Comparison of ENCODE assay signal across 10 cellular contexts in genomic region chr15:73325191-73325980, GRCh38. TPM values are rescaled to one million over a fixed set of nuclear protein-coding genes. Genes with fewer than 3 reads are reported as not detected.
DNase-seq lines count a peak whose midpoint lies in the region; ATAC-seq, FAIRE-seq and TF ChIP-seq lines count a peak whose summit lies in the region.
"Had no signal": no experiment of that assay in that cellular context is flagged by ENCODE, and none has a peak within 500 bp of the region (broad histone marks: within the 10 kb centered on the region; RNA-seq: fewer than 3 reads in every experiment).

No MANE protein-coding gene starts in this region.

- no peaks in the 10 kb centered on the region for H4K20me1 ChIP-seq in GM23338 (replicated peaks; ENCODE audit: insufficient read depth)

- no peaks in the 10 kb centered on the region for H3K4me1 ChIP-seq in GM23338 (ENCODE audit: insufficient read depth)

- no peak overlapping the region for H3K4me2 ChIP-seq in GM23338

- H3K36me3 Mint-ChIP-seq in GM23338 (ENCODE audit: low read depth): peaks cover 34% of the 10 kb centered on the region

- no peaks in the 10 kb centered on the region for H3F3A ChIP-seq in GM23338 (replicated peaks; ENCODE audit: low read depth)

- peak; percentile 62 for ATAC-seq in GM23338
- ATAC-seq in HG02642 (IDR thresholded peaks at IDR 0.05; ENCODE audit: poor library complexity, unreplicated experiment): no peak
- no peak for ATAC-seq in HG02763 (IDR thresholded peaks at IDR 0.05; ENCODE audit: unreplicated experiment)

- H3K4me3 Mint-ChIP-seq in GM23338: no peak overlapping the region

- DNase-seq in D721Med (ENCODE audit: insufficient read length, low spot score): peak; percentile 40
- DNase-seq in GM23338 (ENCODE audit: low spot score): peak; percentile 46
- DNase-seq in UCSD-AML1 (lab: John Stamatoyannopoulos, UW; ENCODE audit: unreplicated experiment): peak; percentile 44
- DNase-seq in mesenteric fat pad (ENCODE audit: low spot score): peak; percentile 82
- no peak for DNase-seq in NCI-H510A (lab: John Stamatoyannopoulos, UW)
- no peak for DNase-seq in SKM-1 treated with dmso at 0.1 percent for 144 hours (lab: John Stamatoyannopoulos, UW; ENCODE audit: unreplicated experiment)
- DNase-seq: NCI-H345 had no signal

- H2AFZ ChIP-seq in GM23338: no peak overlapping the region

- no peaks in the 10 kb centered on the region; the same call in 2 of the 3 replicates for H3K9me3 Mint-ChIP-seq in GM23338

- no peaks in the 10 kb centered on the region for H3K27me3 ChIP-seq in GM23338 (ENCODE audit: insufficient read depth)

- H3K9me2 ChIP-seq in GM23338 (ENCODE audit: insufficient read depth): no peaks in the 10 kb centered on the region

- H3K4me1 Mint-ChIP-seq in GM23338: peaks cover 10% of the 10 kb centered on the region

- H3K27ac Mint-ChIP-seq in GM23338: no peak overlapping the region

- TF ChIP-seq CTCF in D721Med (IDR thresholded peaks at IDR 0.05; ENCODE audit: insufficient read depth, missing control alignments): peak; percentile 22
- TF ChIP-seq CTCF in GM23338 (conservative IDR thresholded peaks at IDR 0.05; ENCODE audit: low read depth in 2 of 2): peak; percentile 43 to 70

- H3K79me2 ChIP-seq in GM23338 (replicated peaks; ENCODE audit: insufficient read depth): no peaks in the 10 kb centered on the region

- no peak for FAIRE-seq in D721Med (lab: Jason Lieb, UNC)

- H3K4me3 ChIP-seq in GM23338: no peak overlapping the region

- peaks cover 11% of the 10 kb centered on the region for H3K27me3 Mint-ChIP-seq in GM23338 (ENCODE audit: insufficient read depth, low read depth, poor library complexity)

- H3K27ac ChIP-seq in GM23338 (ENCODE audit: low read depth): no peak overlapping the region

- no peaks in the 10 kb centered on the region for H3K36me3 ChIP-seq in GM23338 (ENCODE audit: insufficient read depth)

TF ChIP-seq in GM23338, 12 proteins besides CTCF, POLR2A, EP300 and RAD21:
- no peak for TF ChIP-seq NANOG (IDR thresholded peaks at IDR 0.05; ENCODE audit: borderline replicate concordance)
- no peak for TF ChIP-seq STAT1 (IDR thresholded peaks at IDR 0.05; ENCODE audit: unreplicated experiment)
- TF ChIP-seq ZNF114 (CRISPR knock-in tag; IDR thresholded peaks at IDR 0.05): no peak
- TF ChIP-seq CREB1 (CRISPR knock-in tag; IDR thresholded peaks at IDR 0.05; ENCODE audit: low read depth): no peak
- no peak for TF ChIP-seq JUNB (IDR thresholded peaks at IDR 0.05; ENCODE audit: unreplicated experiment)
- TF ChIP-seq REST (IDR thresholded peaks at IDR 0.05; ENCODE audit: unreplicated experiment): no peak
- no peak for TF ChIP-seq POLR2AphosphoS5 (IDR thresholded peaks at IDR 0.05; ENCODE audit: low read depth)
- TF ChIP-seq EZH2 (IDR thresholded peaks at IDR 0.05; ENCODE audit: low read depth, unreplicated experiment): no peak
- TF ChIP-seq ETS1 (IDR thresholded peaks at IDR 0.05): no peak
- TF ChIP-seq EZH2phosphoT487 (IDR thresholded peaks at IDR 0.05; ENCODE audit: unreplicated experiment): no peak
- TF ChIP-seq ZNF462 (CRISPR knock-in tag; IDR thresholded peaks at IDR 0.05): no peak
- no peak for TF ChIP-seq ZNF331 (CRISPR knock-in tag; IDR thresholded peaks at IDR 0.05; ENCODE audit: low read depth)
TF ChIP-seq in GM23338: peak in this region for 0.

RNA-seq across cellular contexts. Expression of gene HCN4, which starts 43.4 kb away (rescaled TPM):
- total RNA-seq in GM23338 (2014; rRNA removed; shearing (Covaris generic)): 10.1 and 10.6 TPM in 2 replicates
- 2.4 TPM in 2 replicates for polyA plus RNA-seq in GM23338 (2016; fragmentation: Nextera tagmentation; extraction: Ambion mirVana)
- total RNA-seq in mesenteric fat pad: not detected
- total RNA-seq: dermis microvascular lymphatic vessel endothelial cell had no signal

Comparison
In these comparisons a context has a peak if more than half of its experiments do, and no peak if none do; other contexts are left out.
1. DNase-seq: peak in D721Med (single experiment), GM23338 (single experiment), UCSD-AML1 (single experiment) and mesenteric fat pad (single experiment); none in NCI-H510A (single experiment) and SKM-1 treated with dmso at 0.1 percent for 144 hours (single experiment).
2. RNA of gene HCN4, which starts 43.4 kb away (total RNA-seq): 10.1 to 10.6 TPM in GM23338; not detected in mesenteric fat pad (single experiment); every median in the first group is over 10 times any median in the second.